20 cellular contexts compared by ENCODE assay signal in the genomic region with DNA sequence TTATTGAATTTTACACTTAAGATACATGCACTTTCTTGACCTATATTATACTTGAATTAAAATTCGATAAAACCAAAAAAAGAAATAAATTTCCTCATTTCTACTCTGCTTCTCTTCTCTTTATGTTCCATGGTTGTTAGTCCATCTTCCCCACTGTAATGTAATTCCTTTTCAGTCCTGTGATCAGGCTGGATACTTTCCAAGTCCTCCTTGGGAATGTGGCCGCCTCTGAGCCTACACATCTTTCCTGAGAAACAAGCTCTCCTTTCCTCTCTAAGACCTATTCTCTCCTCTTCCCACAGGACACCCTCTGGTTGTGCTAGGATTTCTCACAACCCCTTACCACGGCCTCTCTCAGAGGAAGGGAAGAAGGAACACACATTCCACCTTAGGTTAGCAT.
DNase-seq lines count a peak whose midpoint lies in the region; ATAC-seq and TF ChIP-seq lines count a peak whose summit lies in the region.
"Had no signal": no experiment of that assay in that cellular context is flagged by ENCODE, and none has a peak within 500 bp of the region (broad histone marks: within the 10 kb centered on the region; RNA-seq: fewer than 3 reads in every experiment).

No MANE protein-coding gene starts in this region.

- DNase-seq in AG08396 (ENCODE audit: low spot score): peak; percentile 7
- peak; percentile 39 for DNase-seq in HT1080 (ENCODE audit: low read depth)
- DNase-seq in brain microvascular endothelial cell: peak; percentile 11
- DNase-seq in inferior parietal cortex (ENCODE audit: extremely low spot score): peak; percentile 5
- no peak for DNase-seq in HuH-7 (ENCODE audit: low spot score)
- DNase-seq in stimulated activated CD8-positive, alpha-beta memory T cell treated with anti-CD3 and anti-CD28 coated beads, Interleukin-4, amount 100 ng/mL, for 48 hours: no peak
- no peak for DNase-seq in DMS53 (lab: John Stamatoyannopoulos, UW)
- DNase-seq: activated CD4-positive, alpha-beta T cell treated with anti-CD3 and anti-CD28 coated beads, Interleukin-2, amount 50 U/mL, for 1 hour; body of pancreas; endodermal cell; heart left ventricle; NCI-H1092 treated with DMSO at 0.1 percent for 48 hours; ovary; right lobe of liver; substantia nigra; WERI-Rb-1 had no signal

- H3K27ac ChIP-seq in brain microvascular endothelial cell: no peak overlapping the region
- H3K27ac ChIP-seq: body of pancreas, coronary artery, heart left ventricle, ovary, right lobe of liver, SK-N-MC, WERI-Rb-1 had no signal

- in situ Hi-C loops in brain microvascular endothelial cell (cut with HindIII; ENCODE audit: low pct_ligation_motif_present, low sequenced_read_pairs): no loop called here

- H3K36me3 ChIP-seq in brain microvascular endothelial cell (replicated peaks): no peaks in the 10 kb centered on the region
- H3K36me3 ChIP-seq: heart left ventricle, ovary, right lobe of liver, WERI-Rb-1 had no signal

- H3K4me3 ChIP-seq in brain microvascular endothelial cell (ENCODE audit: low read depth, low read length): no peak overlapping the region
- H3K4me3 ChIP-seq: body of pancreas, coronary artery, heart left ventricle, ovary, right lobe of liver, SK-N-MC had no signal

- no peaks in the 10 kb centered on the region for H3K27me3 ChIP-seq in brain microvascular endothelial cell (replicated peaks)
- H3K27me3 ChIP-seq: body of pancreas, heart left ventricle, ovary, right lobe of liver had no signal

- ATAC-seq in HG02571 (IDR thresholded peaks at IDR 0.05; ENCODE audit: unreplicated experiment): no peak
- ATAC-seq: body of pancreas; heart left ventricle; natural killer cell treated with Interleukin-12 subunit alpha and Interleukin-12 subunit beta and Interleukin-15 and Interleukin-18, amount 100 ng/mL, for 72 hours had no signal

- TF ChIP-seq CTCF in brain microvascular endothelial cell (IDR thresholded peaks at IDR 0.05; ENCODE audit: low read depth, low read length, missing control alignments): no peak

Comparison
In these comparisons a context has a peak if more than half of its experiments do, and no peak if none do; other contexts are left out.
1. DNase-seq: peak in AG08396 (single experiment), HT1080 (single experiment), brain microvascular endothelial cell (single experiment) and inferior parietal cortex (single experiment); none in HuH-7 (single experiment), stimulated activated CD8-positive, alpha-beta memory T cell treated with anti-CD3 and anti-CD28 coated beads, Interleukin-4, amount 100 ng/mL, for 48 hours (single experiment) and DMS53 (single experiment).